Comparison of ENCODE assay signal across 12 cellular contexts in the genomic region with DNA sequence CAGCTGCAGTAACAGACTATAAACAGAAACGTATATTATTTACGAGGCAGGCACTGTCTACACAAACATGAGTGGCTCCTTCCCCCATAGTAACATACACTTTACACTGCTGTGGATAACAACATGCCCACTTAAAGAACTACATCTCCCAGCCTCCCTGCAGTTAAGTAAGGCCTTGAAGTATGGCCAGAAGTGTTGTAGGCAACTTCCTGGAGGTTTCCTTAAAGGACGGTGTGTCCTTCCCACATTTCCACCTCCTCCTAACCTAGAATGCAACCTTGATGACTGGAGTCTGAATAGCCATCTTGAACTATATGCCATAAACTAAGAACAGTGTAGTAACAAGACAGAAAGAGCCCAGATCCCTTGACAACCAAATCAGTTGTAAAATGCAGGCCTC. TPM values are rescaled to one million over a fixed set of nuclear protein-coding genes. Genes with fewer than 3 reads are reported as not detected.
DNase-seq lines count a peak whose midpoint lies in the region; ATAC-seq and TF ChIP-seq lines count a peak whose summit lies in the region.
"Had no signal": no experiment of that assay in that cellular context is flagged by ENCODE, and none has a peak within 500 bp of the region (broad histone marks: within the 10 kb centered on the region; RNA-seq: fewer than 3 reads in every experiment).

No MANE protein-coding gene starts in this region.

- no peak for TF ChIP-seq POLR2A in testis (IDR thresholded peaks at IDR 0.05)

- peaks cover 12% of the 10 kb centered on the region for H3K4me1 ChIP-seq in testis

- no peak overlapping the region for H3K4me3 ChIP-seq in testis

- 36 to 60% methylated on average over 3 of the region's 3 CpGs for WGBS in testis, 2 donors

- peak overlapping the region; percentile 5 to 50 for H3K27ac ChIP-seq in testis

- TF ChIP-seq CTCF in testis (IDR thresholded peaks at IDR 0.05) = no peak

- ATAC-seq in HG03025 (IDR thresholded peaks at IDR 0.05; ENCODE audit: low FRiP score, unreplicated experiment) = no peak

- DNase-seq in DMS53 (lab: John Stamatoyannopoulos, UW) (peak; percentile 64), DMS53 treated with DMSO at 0.1 percent for 48 hours (lab: John Stamatoyannopoulos, UW; ENCODE audit: unreplicated experiment) (no peak), amniotic epithelial cell (ENCODE audit: low read depth) (peak; percentile 75), left kidney (ENCODE audit: low read depth, low spot score) (peak; percentile 77), testis (no peak), HCEC 1CT (no peak), COR-L47 (lab: John Stamatoyannopoulos, UW) (no peak)
- DNase-seq: ACHN; left cardiac atrium; RPMI8226; stimulated activated CD4-positive, alpha-beta T cell treated with anti-CD3 and anti-CD28 coated beads, Interleukin-4, amount 100 ng/mL, for 24 hours had no signal

- no peaks in the 10 kb centered on the region for H3K36me3 ChIP-seq in testis (ENCODE audit: low read depth, missing control alignments)

- intact Hi-C loops in testis (cut with DNase I; ENCODE audit: low total_unique reads) = no loop called here

- no peaks in the 10 kb centered on the region for H3K27me3 ChIP-seq in testis

- no peaks in the 10 kb centered on the region for H3K9me3 ChIP-seq in testis

RNA-seq across cellular contexts. Expression of gene MED13L, which starts 20.3 kb away (rescaled TPM):
- total RNA-seq in testis = 100 to 1,000 TPM; 133 to 173 TPM
- polyA plus RNA-seq in testis (ENCODE audit: insufficient read depth, low read depth, low replicate concordance) = 56.4 TPM

Comparison
In these comparisons a context has a peak if more than half of its experiments do, and no peak if none do; other contexts are left out.
1. DNase-seq: peak in DMS53 (single experiment), amniotic epithelial cell (single experiment) and left kidney (single experiment); none in DMS53 treated with DMSO at 0.1 percent for 48 hours (single experiment), testis (single experiment), HCEC 1CT (single experiment) and COR-L47 (single experiment).